In genomic region chr1:24643362-24644346, GRCh38 we compare ENCODE assay signal across 8 cellular contexts. TPM values are rescaled to one million over a fixed set of nuclear protein-coding genes. Genes with fewer than 3 reads are reported as not detected.
DNase-seq lines count a peak whose midpoint lies in the region; ATAC-seq and TF ChIP-seq lines count a peak whose summit lies in the region.

No MANE protein-coding gene starts in this region.

- H3K27ac Mint-ChIP-seq in CD8-positive, alpha-beta T cell = peak overlapping the region; percentile 99
- H3K27ac Mint-ChIP-seq in T-helper 17 cell = peak overlapping the region; percentile 99

- H3K9me3 Mint-ChIP-seq in CD8-positive, alpha-beta T cell = no peaks in the 10 kb centered on the region

- CTCF ChIA-PET in CD8-positive, alpha-beta T cell (lab: Charles Lee) = interaction anchor here (1.0 to 1.9 kb wide), 3 partner anchors 187 to 445 kb away, joined by 3 to 6 read pairs (median 4); no protein-coding TSS in a partner anchor

- peak; percentile 2 for ATAC-seq in CD8-positive, alpha-beta T cell
- ATAC-seq in GM19035 (IDR thresholded peaks at IDR 0.05; ENCODE audit: unreplicated experiment) (peak; percentile 20), HG03354 (IDR thresholded peaks at IDR 0.05; ENCODE audit: poor library complexity, severe bottlenecking, unreplicated experiment) (peak; percentile 26), T-helper 17 cell (peak; percentile 9)

- H3K4me1 Mint-ChIP-seq in CD8-positive, alpha-beta T cell (ENCODE audit: low read depth) = peaks cover 48% of the 10 kb centered on the region
- peaks cover 36% of the 10 kb centered on the region for H3K4me1 Mint-ChIP-seq in T-helper 17 cell

- peaks cover 24% of the 10 kb centered on the region for H3K36me3 ChIP-seq in CD8-positive, alpha-beta T cell (ENCODE audit: insufficient read depth, low read length)
- peaks cover 26 to 30% of the 10 kb centered on the region in 2 donors for H3K36me3 ChIP-seq in duodenal mucosa (ENCODE audit: control insufficient read depth in 1 of 2, insufficient read depth in 2 of 2, low read length in 2 of 2)

- peaks cover 50% of the 10 kb centered on the region for H3K36me3 Mint-ChIP-seq in CD8-positive, alpha-beta T cell
- no peaks in the 10 kb centered on the region for H3K36me3 Mint-ChIP-seq in T-helper 17 cell (ENCODE audit: low read depth)

- intact Hi-C loops in CD8-positive, alpha-beta T cell (cut with DNase I, micrococcal nuclease) = loop anchor here (1.0 to 10.0 kb wide), 10 partner anchors 101 to 1279 kb away; partner anchors contain the start of genes NIPAL3 (in 2 of the 2), PNRC2 (in 2 of the 2), SYF2 (in 2 of the 2) and CLIC4 (in 1 of the 2)

- H3K4me3 ChIP-seq in CD8-positive, alpha-beta T cell (ENCODE audit: low read depth, low read length) = peak overlapping the region; percentile 89
- H3K4me3 ChIP-seq in duodenal mucosa (ENCODE audit: low read depth in 1 of 2, low read length in 2 of 2) = peak overlapping the region; percentile 97 to 98

- peak overlapping the region; percentile 91 for H3K9ac ChIP-seq in duodenal mucosa (ENCODE audit: low read depth in 1 of 2, low read length in 2 of 2)

- H3K4me1 ChIP-seq in CD8-positive, alpha-beta T cell (ENCODE audit: insufficient read depth, low read length) = peaks cover 32% of the 10 kb centered on the region
- peaks cover 26 to 27% of the 10 kb centered on the region in 2 donors for H3K4me1 ChIP-seq in duodenal mucosa (ENCODE audit: control insufficient read depth in 1 of 2, insufficient read depth in 2 of 2, low read length in 2 of 2)

- POLR2A ChIA-PET in CD8-positive, alpha-beta T cell (lab: Charles Lee) = no interaction called here

- no peaks in the 10 kb centered on the region for H3K27me3 ChIP-seq in CD8-positive, alpha-beta T cell (ENCODE audit: insufficient read depth, low read length)
- H3K27me3 ChIP-seq in duodenal mucosa (ENCODE audit: control insufficient read depth in 1 of 2, insufficient read depth in 2 of 2, low read length in 2 of 2) = no peaks in the 10 kb centered on the region

- peak overlapping the region; percentile 83 for H3K27ac ChIP-seq in CD8-positive, alpha-beta T cell (ENCODE audit: low read depth, low read length)
- H3K27ac ChIP-seq in duodenal mucosa (ENCODE audit: low read depth, low read length) (peak overlapping the region; percentile 100), temporal lobe (ENCODE audit: low read depth, low read length) (peak overlapping the region; percentile 75)

- H3K4me3 Mint-ChIP-seq in CD8-positive, alpha-beta T cell = peak overlapping the region; percentile 88
- H3K4me3 Mint-ChIP-seq in T-helper 17 cell = peak overlapping the region; percentile 96

- no peaks in the 10 kb centered on the region for H3K27me3 Mint-ChIP-seq in CD8-positive, alpha-beta T cell (ENCODE audit: low read depth)
- H3K27me3 Mint-ChIP-seq in T-helper 17 cell = no peaks in the 10 kb centered on the region

- TF ChIP-seq CTCF in CD8-positive, alpha-beta T cell (IDR thresholded peaks at IDR 0.05) = no peak

- no peaks in the 10 kb centered on the region for H3K9me3 ChIP-seq in CD8-positive, alpha-beta T cell (ENCODE audit: low read length)
- H3K9me3 ChIP-seq in T-helper 17 cell (ENCODE audit: control insufficient read depth, low read length, poor library complexity, severe bottlenecking) (no peaks in the 10 kb centered on the region), duodenal mucosa (ENCODE audit: control insufficient read depth in 1 of 2, low read length in 2 of 2) (no peaks in the 10 kb centered on the region)

- peak in 2 of 7 experiments; percentile 4 to 15 for DNase-seq in CD8-positive, alpha-beta T cell
- DNase-seq in T-helper 17 cell (peak in 1 of 3 donors; percentile 44), medulla oblongata (ENCODE audit: extremely low spot score) (peak; percentile 39), NCI-H1105 treated with DMSO at 0.1 percent for 48 hours (lab: John Stamatoyannopoulos, UW) (no peak)

RNA-seq across cellular contexts. Expression of gene SRRM1, which starts 0.6 kb away (rescaled TPM):
- total RNA-seq in CD8-positive, alpha-beta T cell = 100 to 1,000 TPM; 460 to 474 TPM
- total RNA-seq in T-helper 17 cell (100 to 1,000 TPM; 289 to 319 TPM), temporal lobe (38.8 TPM)
